8 cellular contexts compared by ENCODE assay signal in genomic region chr11:114183041-114183511, GRCh38.
DNase-seq lines count a peak whose midpoint lies in the region; ATAC-seq lines count a peak whose summit lies in the region.

No MANE protein-coding gene starts in this region.

- DNase-seq in T-helper 22 cell (ENCODE audit: low read depth): peak; percentile 60
- DNase-seq in activated gamma-delta T cell treated with Interleukin-2 at 50 U/mL for 16 hours: peak; percentile 80
- DNase-seq in naive B cell: peak; percentile 66
- DNase-seq in stimulated activated naive CD4-positive, alpha-beta T cell treated with Interleukin-2 at 50 U/mL for 16 hours (lab: John Stamatoyannopoulos, UW): peak; percentile 63
- no peak for DNase-seq in NCI-H2171 (lab: John Stamatoyannopoulos, UW)

- H3K9me3 Mint-ChIP-seq in naive B cell: peaks cover 0 to 6% (median 0%) of the 10 kb centered on the region in 7 donors

- ATAC-seq in naive B cell (ENCODE audit: low read depth in 2 of 2): peak; percentile 29 to 31
- no peak for ATAC-seq in GM18909 (IDR thresholded peaks at IDR 0.05; ENCODE audit: poor library complexity, unreplicated experiment)
- ATAC-seq in GM21737 (IDR thresholded peaks at IDR 0.05; ENCODE audit: unreplicated experiment): no peak
- ATAC-seq in GM19023 (IDR thresholded peaks at IDR 0.05; ENCODE audit: unreplicated experiment): no peak

- H3K4me3 Mint-ChIP-seq in naive B cell: peak overlapping the region; percentile 37 to 85 (median 54)

- H3K27ac Mint-ChIP-seq in naive B cell: peak overlapping the region; percentile 97 to 100 (median 98)

- H3K4me1 Mint-ChIP-seq in naive B cell: peaks cover 93 to 96% (median 94%) of the 10 kb centered on the region in 3 donors

- no peaks in the 10 kb centered on the region for H3K27me3 Mint-ChIP-seq in naive B cell

- peaks cover 0 to 9% of the 10 kb centered on the region in 2 donors for H3K36me3 Mint-ChIP-seq in naive B cell

Comparison
In these comparisons a context has a peak if more than half of its experiments do, and no peak if none do; other contexts are left out.
1. ATAC-seq: peak in naive B cell (2 of 2); none in GM18909 (single experiment), GM21737 (single experiment) and GM19023 (single experiment).